In genomic region chr10:53841746-53842145, GRCh38 we compare ENCODE assay signal across 26 cellular contexts.
"Had no signal": no experiment of that assay in that cellular context is flagged by ENCODE, and none has a peak within 500 bp of the region (broad histone marks: within the 10 kb centered on the region; RNA-seq: fewer than 3 reads in every experiment).

No MANE protein-coding gene starts in this region.

- H3K9me3 Mint-ChIP-seq: stimulated activated naive CD8-positive, alpha-beta T cell treated with anti-CD3 and anti-CD28 coated beads, Interleukin-15, amount 100 ng/mL, for 72 hours had no signal

- H3K27me3 ChIP-seq: brain microvascular endothelial cell, gastroesophageal sphincter, hepatocyte, neutrophil, upper lobe of right lung had no signal

- H3K27me3 Mint-ChIP-seq: activated T-cell treated with anti-CD3 and anti-CD28 coated beads, Interleukin-2, amount 50 U/mL, for 24 hours; progenitor cell of endocrine pancreas; stimulated activated naive CD8-positive, alpha-beta T cell treated with anti-CD3 and anti-CD28 coated beads, Interleukin-15, amount 100 ng/mL, for 72 hours; T-helper 17 cell had no signal

- H3K9me3 ChIP-seq: gastroesophageal sphincter, neutrophil, upper lobe of right lung had no signal

- H3K4me2 ChIP-seq: hepatocyte had no signal

- H3K36me3 Mint-ChIP-seq: natural killer cell; stimulated activated effector memory CD8-positive, alpha-beta T cell treated with anti-CD3 and anti-CD28 coated beads, Interleukin-12 subunit alpha, Interleukin-12 subunit beta, amount 100 ng/mL, for 72 hours had no signal

- H3K79me2 ChIP-seq: hepatocyte had no signal

- H3K4me1 Mint-ChIP-seq: natural killer cell; stimulated activated effector memory CD8-positive, alpha-beta T cell treated with anti-CD3 and anti-CD28 coated beads, Interleukin-12 subunit alpha, Interleukin-12 subunit beta, amount 100 ng/mL, for 72 hours; stimulated activated naive CD8-positive, alpha-beta T cell treated with anti-CD3 and anti-CD28 coated beads, Interleukin-15, amount 100 ng/mL, for 72 hours; T-helper 17 cell had no signal

- H3K27ac ChIP-seq: brain microvascular endothelial cell, gastroesophageal sphincter, hepatocyte, neutrophil, skin epidermis, upper lobe of right lung, WERI-Rb-1 had no signal

- DNase-seq: activated CD4-positive, alpha-beta T cell treated with anti-CD3 and anti-CD28 coated beads for 48 hours; activated CD4-positive, alpha-beta T cell treated with anti-CD3 and anti-CD28 coated beads, Interleukin-2, amount 50 U/mL, for 48 hours; activated CD8-positive, alpha-beta memory T cell treated with anti-CD3 and anti-CD28 coated beads, Interleukin-2, amount 50 U/mL, for 4 hours; activated gamma-delta T cell; activated naive CD4-positive, alpha-beta T cell treated with anti-CD3 and anti-CD28 coated beads, Interleukin-2, amount 50 U/mL, for 16 hours; activated T-cell treated with anti-CD3 and anti-CD28 coated beads, Interleukin-2, amount 50 U/mL, for 24 hours; amniotic stem cell; brain microvascular endothelial cell; cortex of kidney; left cardiac atrium; natural killer cell; stimulated activated CD4-positive, alpha-beta T cell treated with anti-CD3 and anti-CD28 coated beads, Interleukin-4, amount 100 ng/mL, for 24 hours; stimulated activated naive CD8-positive, alpha-beta T cell treated with anti-CD3 and anti-CD28 coated beads, Interleukin-15, amount 100 ng/mL, for 72 hours; substantia nigra; T-helper 17 cell; T1000 had no signal

- H3K27ac Mint-ChIP-seq: activated T-cell treated with anti-CD3 and anti-CD28 coated beads, Interleukin-2, amount 50 U/mL, for 24 hours; natural killer cell; progenitor cell of endocrine pancreas; stimulated activated effector memory CD8-positive, alpha-beta T cell treated with anti-CD3 and anti-CD28 coated beads, Interleukin-12 subunit alpha, Interleukin-12 subunit beta, amount 100 ng/mL, for 72 hours; stimulated activated naive CD8-positive, alpha-beta T cell treated with anti-CD3 and anti-CD28 coated beads, Interleukin-15, amount 100 ng/mL, for 72 hours; T-helper 17 cell had no signal

- ATAC-seq: activated CD4-positive, CD25-positive, alpha-beta regulatory T cell treated with anti-CD3 and anti-CD28 coated beads, Interleukin-2, amount 50 U/mL, for 24 hours; gastroesophageal sphincter; left cardiac atrium; natural killer cell; sciatic nerve; stimulated activated effector memory CD8-positive, alpha-beta T cell treated with anti-CD3 and anti-CD28 coated beads, Interleukin-12 subunit alpha, Interleukin-12 subunit beta, amount 100 ng/mL, for 72 hours; stimulated activated naive CD8-positive, alpha-beta T cell treated with anti-CD3 and anti-CD28 coated beads, Interleukin-15, amount 100 ng/mL, for 72 hours; T-helper 17 cell; upper lobe of right lung had no signal

- H2AFZ ChIP-seq: hepatocyte had no signal

- H3K4me3 Mint-ChIP-seq: activated T-cell treated with anti-CD3 and anti-CD28 coated beads, Interleukin-2, amount 50 U/mL, for 24 hours; natural killer cell; stimulated activated effector memory CD8-positive, alpha-beta T cell treated with anti-CD3 and anti-CD28 coated beads, Interleukin-12 subunit alpha, Interleukin-12 subunit beta, amount 100 ng/mL, for 72 hours; stimulated activated naive CD8-positive, alpha-beta T cell treated with anti-CD3 and anti-CD28 coated beads, Interleukin-15, amount 100 ng/mL, for 72 hours; T-helper 17 cell had no signal

- H3K4me1 ChIP-seq: gastroesophageal sphincter, upper lobe of right lung had no signal
